Comparison of ENCODE assay signal across 1 cellular context in the genomic region with DNA sequence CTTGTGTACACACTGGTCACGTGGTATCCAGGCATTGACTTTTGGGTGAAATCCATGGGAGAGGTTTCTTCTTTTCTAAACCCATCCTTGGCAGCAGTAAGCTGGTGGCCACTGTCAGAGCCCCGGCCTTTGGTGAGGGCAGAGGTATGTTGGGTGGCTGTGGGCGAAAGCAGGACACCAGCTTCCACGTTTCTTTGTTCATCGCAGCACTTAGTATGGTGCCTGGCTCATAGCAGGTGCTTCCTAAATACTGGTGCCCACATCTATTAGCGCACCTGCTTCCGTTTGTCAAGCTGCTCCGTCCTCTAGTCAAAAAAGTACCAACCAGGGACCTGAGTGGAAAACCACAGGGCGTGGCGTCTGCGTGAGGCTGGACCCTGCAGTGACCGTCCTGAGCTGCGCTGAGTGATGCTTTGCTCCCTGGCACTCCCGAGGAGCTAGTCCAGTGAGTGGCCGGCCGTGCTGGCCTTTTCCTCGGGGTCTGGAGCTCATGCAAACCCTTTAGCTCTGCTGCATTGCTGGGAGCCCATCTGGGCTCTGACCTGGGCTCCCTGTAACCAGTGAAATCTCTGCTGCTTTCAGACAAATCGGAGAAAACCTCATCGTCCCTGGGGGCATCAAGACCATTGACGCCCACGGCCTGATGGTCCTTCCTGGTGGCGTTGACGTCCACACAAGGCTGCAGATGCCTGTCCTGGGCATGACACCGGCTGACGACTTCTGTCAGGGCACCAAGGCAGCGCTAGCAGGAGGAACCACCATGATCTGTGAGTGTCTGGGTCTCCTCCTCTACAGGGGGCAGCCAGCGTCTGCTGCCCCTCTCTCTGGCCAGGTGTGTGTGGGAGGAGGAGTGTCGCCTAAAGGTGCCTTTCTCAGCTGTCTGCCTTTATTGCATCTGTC.
TF ChIP-seq lines count a peak whose summit lies in the region.

No MANE protein-coding gene starts in this region.

TF ChIP-seq in SK-N-SH, 30 proteins besides CTCF, POLR2A, EP300 and RAD21 (continued from another document):
- TF ChIP-seq IRF3 (IDR thresholded peaks at IDR 0.05; ENCODE audit: low read depth, low read length), result no peak
- TF ChIP-seq ZBTB33 (IDR thresholded peaks at IDR 0.05; ENCODE audit: borderline replicate concordance, low read depth), result no peak
- TF ChIP-seq, protein P1, sequence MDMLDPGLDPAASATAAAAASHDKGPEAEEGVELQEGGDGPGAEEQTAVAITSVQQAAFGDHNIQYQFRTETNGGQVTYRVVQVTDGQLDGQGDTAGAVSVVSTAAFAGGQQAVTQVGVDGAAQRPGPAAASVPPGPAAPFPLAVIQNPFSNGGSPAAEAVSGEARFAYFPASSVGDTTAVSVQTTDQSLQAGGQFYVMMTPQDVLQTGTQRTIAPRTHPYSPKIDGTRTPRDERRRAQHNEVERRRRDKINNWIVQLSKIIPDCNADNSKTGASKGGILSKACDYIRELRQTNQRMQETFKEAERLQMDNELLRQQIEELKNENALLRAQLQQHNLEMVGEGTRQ (IDR thresholded peaks at IDR 0.05; ENCODE audit: borderline replicate concordance, low read depth, low read length), result no peak
- TF ChIP-seq RXRA (IDR thresholded peaks at IDR 0.05; ENCODE audit: borderline replicate concordance, low read depth), result no peak
